In genomic region chr16:83245061-83245460, GRCh38 we compare ENCODE assay signal across 16 cellular contexts.
"Had no signal": no experiment of that assay in that cellular context is flagged by ENCODE, and none has a peak within 500 bp of the region (broad histone marks: within the 10 kb centered on the region; RNA-seq: fewer than 3 reads in every experiment).

No MANE protein-coding gene starts in this region.

- DNase-seq: activated CD4-positive, alpha-beta T cell treated with anti-CD3 and anti-CD28 coated beads for 1 hour; activated CD4-positive, alpha-beta T cell treated with anti-CD3 and anti-CD28 coated beads, Interleukin-2, amount 50 U/mL, for 48 hours; activated CD8-positive, alpha-beta memory T cell treated with anti-CD3 and anti-CD28 coated beads, Interleukin-2, amount 10 ng/mL, durations not matched to agents 7 days and 5 days; activated naive CD4-positive, alpha-beta T cell treated with anti-CD3 and anti-CD28 coated beads, Interleukin-2, amount 10 ng/mL, durations not matched to agents 7 days and 5 days; activated T-cell treated with anti-CD3 and anti-CD28 coated beads, Interleukin-2, amount 50 U/mL, for 1 hour; body of pancreas; effector memory CD4-positive, alpha-beta T cell; left ventricle myocardium inferior; natural killer cell; small intestine; T-helper 1 cell; testis; upper lobe of left lung had no signal

- ATAC-seq: activated CD8-positive, alpha-beta memory T cell treated with anti-CD3 and anti-CD28 coated beads, Interleukin-2, amount 10 ng/mL, durations not matched to agents 7 days and 5 days; body of pancreas; natural killer cell had no signal

- H3K36me3 ChIP-seq: left ventricle myocardium inferior, neutrophil, right atrium auricular region, upper lobe of left lung had no signal

- H3K4me3 ChIP-seq: body of pancreas, left ventricle myocardium inferior, right atrium auricular region, testis, upper lobe of left lung had no signal

- H3K4me1 ChIP-seq: body of pancreas, testis, upper lobe of left lung had no signal

- FAIRE-seq: small intestine had no signal

- H3K27me3 ChIP-seq: body of pancreas, neutrophil, right atrium auricular region, testis, upper lobe of left lung had no signal

- H3K27ac ChIP-seq: body of pancreas, left ventricle myocardium inferior, neutrophil, right atrium auricular region, testis, upper lobe of left lung, VCaP had no signal

- H3K9me3 ChIP-seq: body of pancreas, left ventricle myocardium inferior, neutrophil, right atrium auricular region, testis, upper lobe of left lung had no signal
